1 cellular context compared by ENCODE assay signal in the genomic region with DNA sequence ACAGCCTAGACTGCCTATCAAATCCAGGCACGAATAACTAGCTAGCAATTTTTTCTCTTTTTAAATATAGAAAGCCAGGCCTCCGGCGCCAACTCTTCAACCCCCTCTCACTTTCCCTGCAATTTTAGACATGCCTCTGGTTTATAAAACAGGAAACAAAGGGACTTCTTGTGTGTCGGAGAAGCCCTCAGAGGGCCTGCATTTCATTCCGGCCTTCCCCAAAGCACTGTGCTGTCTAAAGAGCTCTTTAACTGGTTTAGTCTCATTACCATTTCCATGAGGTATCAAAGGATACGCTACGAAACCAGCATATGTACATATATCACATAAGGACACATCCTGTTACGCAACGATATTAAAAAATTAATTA.
TF ChIP-seq lines count a peak whose summit lies in the region.

No MANE protein-coding gene starts in this region.

TF ChIP-seq in GM23338, 12 proteins besides CTCF, POLR2A, EP300 and RAD21 (continued from another document):
- TF ChIP-seq, protein P1, sequence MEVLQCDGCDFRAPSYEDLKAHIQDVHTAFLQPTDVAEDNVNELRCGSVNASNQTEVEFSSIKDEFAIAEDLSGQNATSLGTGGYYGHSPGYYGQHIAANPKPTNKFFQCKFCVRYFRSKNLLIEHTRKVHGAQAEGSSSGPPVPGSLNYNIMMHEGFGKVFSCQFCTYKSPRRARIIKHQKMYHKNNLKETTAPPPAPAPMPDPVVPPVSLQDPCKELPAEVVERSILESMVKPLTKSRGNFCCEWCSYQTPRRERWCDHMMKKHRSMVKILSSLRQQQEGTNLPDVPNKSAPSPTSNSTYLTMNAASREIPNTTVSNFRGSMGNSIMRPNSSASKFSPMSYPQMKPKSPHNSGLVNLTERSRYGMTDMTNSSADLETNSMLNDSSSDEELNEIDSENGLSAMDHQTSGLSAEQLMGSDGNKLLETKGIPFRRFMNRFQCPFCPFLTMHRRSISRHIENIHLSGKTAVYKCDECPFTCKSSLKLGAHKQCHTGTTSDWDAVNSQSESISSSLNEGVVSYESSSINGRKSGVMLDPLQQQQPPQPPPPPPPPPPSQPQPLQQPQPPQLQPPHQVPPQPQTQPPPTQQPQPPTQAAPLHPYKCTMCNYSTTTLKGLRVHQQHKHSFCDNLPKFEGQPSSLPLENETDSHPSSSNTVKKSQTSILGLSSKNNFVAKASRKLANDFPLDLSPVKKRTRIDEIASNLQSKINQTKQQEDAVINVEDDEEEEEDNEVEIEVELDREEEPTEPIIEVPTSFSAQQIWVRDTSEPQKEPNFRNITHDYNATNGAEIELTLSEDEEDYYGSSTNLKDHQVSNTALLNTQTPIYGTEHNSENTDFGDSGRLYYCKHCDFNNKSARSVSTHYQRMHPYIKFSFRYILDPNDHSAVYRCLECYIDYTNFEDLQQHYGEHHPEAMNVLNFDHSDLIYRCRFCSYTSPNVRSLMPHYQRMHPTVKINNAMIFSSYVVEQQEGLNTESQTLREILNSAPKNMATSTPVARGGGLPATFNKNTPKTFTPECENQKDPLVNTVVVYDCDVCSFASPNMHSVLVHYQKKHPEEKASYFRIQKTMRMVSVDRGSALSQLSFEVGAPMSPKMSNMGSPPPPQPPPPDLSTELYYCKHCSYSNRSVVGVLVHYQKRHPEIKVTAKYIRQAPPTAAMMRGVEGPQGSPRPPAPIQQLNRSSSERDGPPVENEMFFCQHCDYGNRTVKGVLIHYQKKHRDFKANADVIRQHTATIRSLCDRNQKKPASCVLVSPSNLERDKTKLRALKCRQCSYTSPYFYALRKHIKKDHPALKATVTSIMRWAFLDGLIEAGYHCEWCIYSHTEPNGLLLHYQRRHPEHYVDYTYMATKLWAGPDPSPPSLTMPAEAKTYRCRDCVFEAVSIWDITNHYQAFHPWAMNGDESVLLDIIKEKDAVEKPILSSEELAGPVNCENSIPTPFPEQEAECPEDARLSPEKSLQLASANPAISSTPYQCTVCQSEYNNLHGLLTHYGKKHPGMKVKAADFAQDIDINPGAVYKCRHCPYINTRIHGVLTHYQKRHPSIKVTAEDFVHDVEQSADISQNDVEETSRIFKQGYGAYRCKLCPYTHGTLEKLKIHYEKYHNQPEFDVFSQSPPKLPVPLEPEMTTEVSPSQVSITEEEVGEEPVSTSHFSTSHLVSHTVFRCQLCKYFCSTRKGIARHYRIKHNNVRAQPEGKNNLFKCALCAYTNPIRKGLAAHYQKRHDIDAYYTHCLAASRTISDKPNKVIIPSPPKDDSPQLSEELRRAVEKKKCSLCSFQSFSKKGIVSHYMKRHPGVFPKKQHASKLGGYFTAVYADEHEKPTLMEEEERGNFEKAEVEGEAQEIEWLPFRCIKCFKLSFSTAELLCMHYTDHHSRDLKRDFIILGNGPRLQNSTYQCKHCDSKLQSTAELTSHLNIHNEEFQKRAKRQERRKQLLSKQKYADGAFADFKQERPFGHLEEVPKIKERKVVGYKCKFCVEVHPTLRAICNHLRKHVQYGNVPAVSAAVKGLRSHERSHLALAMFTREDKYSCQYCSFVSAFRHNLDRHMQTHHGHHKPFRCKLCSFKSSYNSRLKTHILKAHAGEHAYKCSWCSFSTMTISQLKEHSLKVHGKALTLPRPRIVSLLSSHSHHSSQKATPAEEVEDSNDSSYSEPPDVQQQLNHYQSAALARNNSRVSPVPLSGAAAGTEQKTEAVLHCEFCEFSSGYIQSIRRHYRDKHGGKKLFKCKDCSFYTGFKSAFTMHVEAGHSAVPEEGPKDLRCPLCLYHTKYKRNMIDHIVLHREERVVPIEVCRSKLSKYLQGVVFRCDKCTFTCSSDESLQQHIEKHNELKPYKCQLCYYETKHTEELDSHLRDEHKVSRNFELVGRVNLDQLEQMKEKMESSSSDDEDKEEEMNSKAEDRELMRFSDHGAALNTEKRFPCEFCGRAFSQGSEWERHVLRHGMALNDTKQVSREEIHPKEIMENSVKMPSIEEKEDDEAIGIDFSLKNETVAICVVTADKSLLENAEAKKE (CRISPR knock-in tag; IDR thresholded peaks at IDR 0.05), result no peak
- no peak for TF ChIP-seq EZH2phosphoT487 (IDR thresholded peaks at IDR 0.05; ENCODE audit: unreplicated experiment)
